8 cellular contexts compared by ENCODE assay signal in genomic region chr7:2508327-2509231, GRCh38. TPM values are rescaled to one million over a fixed set of nuclear protein-coding genes. Genes with fewer than 3 reads are reported as not detected.
A peak's percentile ranks its signal among the peaks of the same experiment; 100 is the strongest.
DNase-seq lines count a peak whose midpoint lies in the region; ATAC-seq and TF ChIP-seq lines count a peak whose summit lies in the region.

No MANE protein-coding gene starts in this region.

- H3K27me3 ChIP-seq in HL-60 (ENCODE audit: insufficient read depth, poor library complexity, severe bottlenecking) (no peaks in the 10 kb centered on the region), upper lobe of right lung (no peaks in the 10 kb centered on the region)

- no peaks in the 10 kb centered on the region for H3K36me3 ChIP-seq in upper lobe of right lung

- H3K9me3 ChIP-seq in upper lobe of right lung = no peaks in the 10 kb centered on the region

- H3K4me1 Mint-ChIP-seq in memory B cell = peaks cover 43% of the 10 kb centered on the region

- H3K36me3 Mint-ChIP-seq in memory B cell = no peaks in the 10 kb centered on the region

- no peak overlapping the region for H3K4me3 ChIP-seq in GM12865 (ENCODE audit: low read depth, low read length)
- peak overlapping the region; percentile 13; the same call in 1 of the 2 replicates for H3K4me3 ChIP-seq in HL-60 (replicated peaks; ENCODE audit: insufficient read depth, low read length)
- peak overlapping the region; percentile 5 for H3K4me3 ChIP-seq in upper lobe of right lung

- intact Hi-C loops in upper lobe of right lung (cut with DNase I) = no loop called here

- H3K27ac ChIP-seq in HL-60 (replicated peaks) (peak overlapping the region; percentile 19), upper lobe of right lung (peak overlapping the region; percentile 58)

- H3K4me3 Mint-ChIP-seq in memory B cell = peak overlapping the region; percentile 77

- no peaks in the 10 kb centered on the region for H3K27me3 Mint-ChIP-seq in memory B cell

- H3K9me3 Mint-ChIP-seq in memory B cell = no peaks in the 10 kb centered on the region

- peak overlapping the region; percentile 99 for H3K27ac Mint-ChIP-seq in memory B cell

- TF ChIP-seq CTCF in GM12865 (IDR thresholded peaks at IDR 0.05; ENCODE audit: insufficient read depth, low read depth, low read length, missing control alignments) (no peak), HL-60 (IDR thresholded peaks at IDR 0.05; ENCODE audit: insufficient read depth, low read length) (no peak), upper lobe of right lung (IDR thresholded peaks at IDR 0.05) (no peak)

- peaks cover 52% of the 10 kb centered on the region for H3K4me1 ChIP-seq in upper lobe of right lung

- ATAC-seq in memory B cell (ENCODE audit: low read depth) = peak; percentile 37
- ATAC-seq in upper lobe of right lung = peak; percentile 60

- DNase-seq in GM12865 (ENCODE audit: low read depth) (peak; percentile 55), HL-60 (ENCODE audit: low read depth in 1 of 2, low spot score in 1 of 2) (peak; percentile 83 to 91), T-helper 2 cell (peak; percentile 47 to 91 (median 78)), astrocyte of the hippocampus (ENCODE audit: low read depth, low spot score) (peak; percentile 47), memory B cell (ENCODE audit: low spot score in 2 of 2) (peak; percentile 63 to 76), upper lobe of right lung (peak; percentile 86), amygdala (lab: John Stamatoyannopoulos, UW) (no peak), inferior parietal cortex (ENCODE audit: extremely low spot score) (no peak)

RNA-seq across cellular contexts. Expression of gene LFNG, which starts 11.0 kb away (rescaled TPM):
- total RNA-seq in upper lobe of right lung = 35.4 TPM

RNA-seq across cellular contexts. Expression of gene GRIFIN, which starts 32.4 kb away (rescaled TPM):
- not detected for total RNA-seq in upper lobe of right lung

RNA-seq across cellular contexts. Expression of gene BRAT1, which starts 46.7 kb away (rescaled TPM):
- 24.1 TPM for total RNA-seq in upper lobe of right lung

RNA-seq across cellular contexts. Expression of gene IQCE, which starts 50.2 kb away (rescaled TPM):
- 22.2 TPM for total RNA-seq in upper lobe of right lung

Comparison
In these comparisons a context has a peak if more than half of its experiments do, and no peak if none do; other contexts are left out.
1. DNase-seq: peak in GM12865 (single experiment), HL-60 (2 of 2), T-helper 2 cell (5 of 5), astrocyte of the hippocampus (single experiment), memory B cell (2 of 2) and upper lobe of right lung (single experiment); none in amygdala (0 of 56) and inferior parietal cortex (single experiment).